8 cellular contexts compared by ENCODE assay signal in the genomic region with DNA sequence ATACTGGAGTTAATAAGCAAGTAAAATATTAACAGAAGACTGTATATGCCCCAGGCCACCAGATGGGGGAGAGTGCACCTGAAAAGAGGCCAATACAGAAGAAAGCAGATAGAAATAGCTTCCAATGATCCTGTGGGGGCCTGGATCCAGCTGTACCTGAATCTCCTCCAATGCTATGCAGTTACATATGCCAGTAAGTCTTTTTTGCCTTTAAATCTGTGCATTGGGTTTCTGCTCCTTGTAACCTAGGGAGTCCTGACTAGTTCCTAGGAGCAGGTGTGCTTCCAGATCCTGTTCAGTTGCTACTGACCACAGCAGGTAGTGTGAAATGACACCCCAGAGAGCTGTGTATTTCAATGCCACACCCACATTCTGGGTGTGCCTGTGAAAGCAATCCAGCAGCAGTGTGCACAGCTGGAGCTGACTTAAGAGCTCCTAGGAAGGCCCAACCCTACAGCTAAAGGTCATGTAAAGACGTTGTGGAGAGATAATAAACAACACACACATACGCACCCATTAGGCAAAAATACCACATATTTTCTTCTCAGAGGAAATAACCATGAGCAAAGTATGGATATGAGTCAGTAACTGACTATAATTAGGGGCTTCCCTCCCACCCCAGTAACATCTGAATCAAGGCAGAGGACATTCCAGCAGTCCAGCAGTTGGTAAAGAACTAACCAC.
DNase-seq lines count a peak whose midpoint lies in the region; ATAC-seq and TF ChIP-seq lines count a peak whose summit lies in the region.

No MANE protein-coding gene starts in this region.

- no peak overlapping the region for H3K4me2 ChIP-seq in mesendoderm (ENCODE audit: low read length)

- H3K79me1 ChIP-seq in mesendoderm (ENCODE audit: low read length) = no peaks in the 10 kb centered on the region

- DNase-seq in ELR (ENCODE audit: low read depth) = peak; percentile 96
- DNase-seq in foreskin melanocyte = peak; percentile 78
- no peak for DNase-seq in effector CD4-positive, alpha-beta T cell
- DNase-seq in KBM-7 = no peak
- no peak for DNase-seq in mesendoderm

- H3K56ac ChIP-seq in mesendoderm (ENCODE audit: low read length) = no peak overlapping the region

- no peaks in the 10 kb centered on the region for H3K4me1 ChIP-seq in mesendoderm (ENCODE audit: control insufficient read depth, low read depth, low read length)

- H3K23ac ChIP-seq in mesendoderm (ENCODE audit: low read length) = no peak overlapping the region

- H3K4me3 ChIP-seq in mesendoderm (ENCODE audit: low read length) = no peak overlapping the region

- no peak overlapping the region for H3K27ac ChIP-seq in mesendoderm (ENCODE audit: low read depth, low read length)

- no peak overlapping the region for H2BK5ac ChIP-seq in mesendoderm (ENCODE audit: low read length)

- H3K27me3 ChIP-seq in mesendoderm (ENCODE audit: insufficient read depth, low read length, poor library complexity) = no peaks in the 10 kb centered on the region

- ATAC-seq in GM19025 (IDR thresholded peaks at IDR 0.05; ENCODE audit: low read depth, unreplicated experiment) = peak; percentile 89
- ATAC-seq in HG03097 (IDR thresholded peaks at IDR 0.05; ENCODE audit: low FRiP score, unreplicated experiment) = peak; percentile 80
- peak; percentile 77 for ATAC-seq in SK-N-SH treated with all-trans-retinoic acid at 6 μM for 48 hours

- no peaks in the 10 kb centered on the region for H3K79me2 ChIP-seq in mesendoderm (ENCODE audit: control insufficient read depth, insufficient read depth, low read length)

- WGBS in mesendoderm (ENCODE audit: extremely low coverage, insufficient coverage, low lambda C conversion rate) = no CpG with 5 or more reads among the region's 2 CpGs

- no peak overlapping the region for H3K4ac ChIP-seq in mesendoderm (ENCODE audit: low read depth, low read length)

- no peak overlapping the region for H2BK15ac ChIP-seq in mesendoderm (replicated peaks; ENCODE audit: low read depth)

- no peak overlapping the region for H2AK5ac ChIP-seq in mesendoderm (ENCODE audit: low read length)

- no peak overlapping the region for H4K8ac ChIP-seq in mesendoderm (ENCODE audit: low read depth, low read length)

- no peak overlapping the region for H4K5ac ChIP-seq in mesendoderm (ENCODE audit: low read length)

- no peak overlapping the region for H3K18ac ChIP-seq in mesendoderm (ENCODE audit: low read length)

- in situ Hi-C loops in KBM-7 (cut with MboI; ENCODE audit: low pct_unique_long_range_greater_than_20kb, low sequenced_read_pairs) = no loop called here

- no peaks in the 10 kb centered on the region for H3K36me3 ChIP-seq in mesendoderm (ENCODE audit: control insufficient read depth, insufficient read depth, low read length)

- no peak overlapping the region for H2BK120ac ChIP-seq in mesendoderm (ENCODE audit: low read depth, low read length)

- H3K9ac ChIP-seq in mesendoderm (ENCODE audit: low read length) = no peak overlapping the region

TF ChIP-seq in SK-N-SH treated with all-trans-retinoic acid at 6 μM for 48 hours, 23 proteins besides CTCF, POLR2A, EP300 and RAD21:
- TF ChIP-seq ZNF70 (CRISPR knock-in tag; IDR thresholded peaks at IDR 0.05) (no peak), BACH2 (CRISPR knock-in tag; IDR thresholded peaks at IDR 0.05; ENCODE audit: borderline replicate concordance) (no peak), ZFP3 (CRISPR knock-in tag; IDR thresholded peaks at IDR 0.05) (no peak), ISL1 (CRISPR knock-in tag; IDR thresholded peaks at IDR 0.05) (no peak), OSR1 (CRISPR knock-in tag; IDR thresholded peaks at IDR 0.05) (no peak), GLIS3 (CRISPR knock-in tag; IDR thresholded peaks at IDR 0.05) (no peak), TCF4 (CRISPR knock-in tag; IDR thresholded peaks at IDR 0.05; ENCODE audit: borderline replicate concordance) (no peak), CSDC2 (CRISPR knock-in tag; IDR thresholded peaks at IDR 0.05) (no peak)
- TF ChIP-seq, protein P1, sequence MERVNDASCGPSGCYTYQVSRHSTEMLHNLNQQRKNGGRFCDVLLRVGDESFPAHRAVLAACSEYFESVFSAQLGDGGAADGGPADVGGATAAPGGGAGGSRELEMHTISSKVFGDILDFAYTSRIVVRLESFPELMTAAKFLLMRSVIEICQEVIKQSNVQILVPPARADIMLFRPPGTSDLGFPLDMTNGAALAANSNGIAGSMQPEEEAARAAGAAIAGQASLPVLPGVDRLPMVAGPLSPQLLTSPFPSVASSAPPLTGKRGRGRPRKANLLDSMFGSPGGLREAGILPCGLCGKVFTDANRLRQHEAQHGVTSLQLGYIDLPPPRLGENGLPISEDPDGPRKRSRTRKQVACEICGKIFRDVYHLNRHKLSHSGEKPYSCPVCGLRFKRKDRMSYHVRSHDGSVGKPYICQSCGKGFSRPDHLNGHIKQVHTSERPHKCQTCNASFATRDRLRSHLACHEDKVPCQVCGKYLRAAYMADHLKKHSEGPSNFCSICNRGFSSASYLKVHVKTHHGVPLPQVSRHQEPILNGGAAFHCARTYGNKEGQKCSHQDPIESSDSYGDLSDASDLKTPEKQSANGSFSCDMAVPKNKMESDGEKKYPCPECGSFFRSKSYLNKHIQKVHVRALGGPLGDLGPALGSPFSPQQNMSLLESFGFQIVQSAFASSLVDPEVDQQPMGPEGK (CRISPR knock-in tag; IDR thresholded peaks at IDR 0.05; ENCODE audit: borderline replicate concordance) = no peak

Comparison
In these comparisons a context has a peak if more than half of its experiments do, and no peak if none do; other contexts are left out.
1. DNase-seq: peak in ELR (single experiment) and foreskin melanocyte (single experiment); none in effector CD4-positive, alpha-beta T cell (single experiment), KBM-7 (single experiment) and mesendoderm (single experiment).
2. Peak in every context shown above with its lines, with median percentiles within 50 percentile points of each other: ATAC-seq.